ENCODE assay signal across 20 cellular contexts in genomic region chr6:10271982-10272381, GRCh38.
DNase-seq lines count a peak whose midpoint lies in the region; ATAC-seq, FAIRE-seq and TF ChIP-seq lines count a peak whose summit lies in the region.
"Had no signal": no experiment of that assay in that cellular context is flagged by ENCODE, and none has a peak within 500 bp of the region (broad histone marks: within the 10 kb centered on the region; RNA-seq: fewer than 3 reads in every experiment).

No MANE protein-coding gene starts in this region.

- FAIRE-seq in bronchial epithelial cell (lab: Jason Lieb, UNC): no peak
- FAIRE-seq: GM12878, HTR-8/SVneo had no signal

- H3K79me2 ChIP-seq in GM23338 (replicated peaks; ENCODE audit: insufficient read depth): no peaks in the 10 kb centered on the region

- H3K36me3 Mint-ChIP-seq in GM23338 (ENCODE audit: low read depth): no peaks in the 10 kb centered on the region
- H3K36me3 Mint-ChIP-seq: CD4-positive, CD25-positive, alpha-beta regulatory T cell; T-cell had no signal

- H2AFZ ChIP-seq in GM23338: peak overlapping the region; percentile 70; the same call in 1 of the 2 replicates

- H4K20me1 ChIP-seq in GM23338 (replicated peaks; ENCODE audit: insufficient read depth): no peaks in the 10 kb centered on the region

- H3K36me3 ChIP-seq in GM23338 (ENCODE audit: insufficient read depth): no peaks in the 10 kb centered on the region
- H3K36me3 ChIP-seq in bronchial epithelial cell (ENCODE audit: control insufficient read depth, insufficient read depth, low read length): no peaks in the 10 kb centered on the region
- H3K36me3 ChIP-seq: HAP-1, Peyer's patch, SJCRH30 had no signal

- peaks cover 10% of the 10 kb centered on the region for H3K27me3 Mint-ChIP-seq in GM23338 (ENCODE audit: insufficient read depth, low read depth, poor library complexity)

- H3K27me3 ChIP-seq in GM23338 (ENCODE audit: insufficient read depth) (no peaks in the 10 kb centered on the region), bronchial epithelial cell (ENCODE audit: control insufficient read depth, insufficient read depth, low read length) (no peaks in the 10 kb centered on the region)
- H3K27me3 ChIP-seq: Peyer's patch, SJCRH30 had no signal

- ATAC-seq in GM23338: no peak
- ATAC-seq: GM12878, T-cell had no signal

- H3K4me3 ChIP-seq in GM23338: no peak overlapping the region
- H3K4me3 ChIP-seq in bronchial epithelial cell (ENCODE audit: low read depth, low read length): no peak overlapping the region
- H3K4me3 ChIP-seq: GM12878, HAP-1, Peyer's patch, SJCRH30 had no signal

- no peak overlapping the region for H3K4me3 Mint-ChIP-seq in GM23338
- H3K4me3 Mint-ChIP-seq: CD4-positive, CD25-positive, alpha-beta regulatory T cell; T-cell had no signal

- TF ChIP-seq CTCF in GM23338 (conservative IDR thresholded peaks at IDR 0.05; ENCODE audit: low read depth in 2 of 2): no peak
- TF ChIP-seq CTCF in bronchial epithelial cell (IDR thresholded peaks at IDR 0.05; ENCODE audit: insufficient read depth, low read length, severe bottlenecking): no peak

- no peak overlapping the region for H3K27ac Mint-ChIP-seq in GM23338
- H3K27ac Mint-ChIP-seq: CD4-positive, CD25-positive, alpha-beta regulatory T cell; T-cell had no signal

- no peaks in the 10 kb centered on the region for H3K9me3 Mint-ChIP-seq in GM23338
- H3K9me3 Mint-ChIP-seq: T-cell had no signal

- no peaks in the 10 kb centered on the region for H3K9me2 ChIP-seq in GM23338 (ENCODE audit: insufficient read depth)

- no peaks in the 10 kb centered on the region for H3F3A ChIP-seq in GM23338 (replicated peaks; ENCODE audit: low read depth)

- H3K4me2 ChIP-seq in GM23338: no peak overlapping the region

- peaks cover 40% of the 10 kb centered on the region for H3K4me1 Mint-ChIP-seq in GM23338
- H3K4me1 Mint-ChIP-seq: CD4-positive, CD25-positive, alpha-beta regulatory T cell; T-cell had no signal

- peaks cover 26% of the 10 kb centered on the region for H3K4me1 ChIP-seq in GM23338 (ENCODE audit: insufficient read depth)
- H3K4me1 ChIP-seq: Peyer's patch, SJCRH30 had no signal

- no peak overlapping the region for H3K27ac ChIP-seq in GM23338 (ENCODE audit: low read depth)
- H3K27ac ChIP-seq: Peyer's patch, SJCRH30 had no signal

- DNase-seq in COR-L47 (lab: John Stamatoyannopoulos, UW): peak; percentile 62
- no peak for DNase-seq in GM23338 (ENCODE audit: low spot score)
- peak; percentile 89 for DNase-seq in NCI-H1105 treated with DMSO at 0.1 percent for 48 hours (lab: John Stamatoyannopoulos, UW)
- DNase-seq in bronchial epithelial cell (ENCODE audit: low read depth): peak; percentile 17
- no peak for DNase-seq in activated CD4-positive, CD25-positive, alpha-beta regulatory T cell treated with anti-CD3 and anti-CD28 coated beads, Interleukin-2, amount 50 U/mL, for 72 hours
- no peak for DNase-seq in DMS53 treated with DMSO at 0.1 percent for 48 hours (lab: John Stamatoyannopoulos, UW; ENCODE audit: unreplicated experiment)
- DNase-seq in DMS53 (lab: John Stamatoyannopoulos, UW): no peak
- DNase-seq: CD4-positive, CD25-positive, alpha-beta regulatory T cell; DND-41; KG1; NCI-H1417; NCI-H187 treated with DMSO at 0.1 percent for 48 hours; NCI-H446; NCI-H526; Peyer's patch; SJCRH30; T-cell had no signal

TF ChIP-seq in GM23338, 12 proteins besides CTCF, POLR2A, EP300 and RAD21 (continues in another document):
- TF ChIP-seq NANOG (IDR thresholded peaks at IDR 0.05; ENCODE audit: borderline replicate concordance) (no peak), EZH2phosphoT487 (IDR thresholded peaks at IDR 0.05; ENCODE audit: unreplicated experiment) (no peak), ETS1 (IDR thresholded peaks at IDR 0.05) (no peak), ZNF114 (CRISPR knock-in tag; IDR thresholded peaks at IDR 0.05) (no peak), EZH2 (IDR thresholded peaks at IDR 0.05; ENCODE audit: low read depth, unreplicated experiment) (no peak), POLR2AphosphoS5 (IDR thresholded peaks at IDR 0.05; ENCODE audit: low read depth) (no peak), ZNF462 (CRISPR knock-in tag; IDR thresholded peaks at IDR 0.05) (no peak)

Comparison
In these comparisons a context has a peak if more than half of its experiments do, and no peak if none do; other contexts are left out.
1. DNase-seq: peak in COR-L47 (single experiment), NCI-H1105 treated with DMSO at 0.1 percent for 48 hours (single experiment) and bronchial epithelial cell (single experiment); none in GM23338 (single experiment), activated CD4-positive, CD25-positive, alpha-beta regulatory T cell treated with anti-CD3 and anti-CD28 coated beads, Interleukin-2, amount 50 U/mL, for 72 hours (single experiment), DMS53 treated with DMSO at 0.1 percent for 48 hours (single experiment) and DMS53 (single experiment).